3 cellular contexts compared by ENCODE assay signal in the genomic region with DNA sequence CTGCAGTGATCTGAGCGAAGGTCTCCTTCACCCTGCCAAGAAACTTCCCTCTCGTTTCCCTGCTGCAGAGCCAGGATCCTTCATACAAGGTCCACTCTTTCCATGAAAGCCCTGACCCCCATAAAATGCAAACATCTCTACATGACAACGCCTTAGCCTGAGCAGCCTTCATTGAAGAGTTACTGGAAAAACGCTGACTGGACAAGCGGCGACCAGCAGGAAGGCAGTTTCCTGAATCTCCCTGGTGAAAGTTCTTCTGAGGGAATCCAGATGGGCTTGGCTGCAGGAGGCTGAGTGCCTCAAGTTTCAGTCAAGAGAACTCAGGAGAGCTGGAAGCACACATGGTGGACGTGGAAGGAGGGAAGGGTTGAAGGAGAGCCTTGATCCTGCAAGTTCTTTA.
TF ChIP-seq lines count a peak whose summit lies in the region.

No MANE protein-coding gene starts in this region.

TF ChIP-seq in A549, 52 proteins besides CTCF, POLR2A, EP300 and RAD21:
- TF ChIP-seq CBX2 (IDR thresholded peaks at IDR 0.05; ENCODE audit: borderline replicate concordance, low read depth) (no peak), MAFK (IDR thresholded peaks at IDR 0.05; ENCODE audit: partially characterized antibody) (peak; percentile 48)

TF ChIP-seq in IMR-90, 13 proteins besides CTCF, POLR2A, EP300 and RAD21:
- TF ChIP-seq CEBPB (IDR thresholded peaks at IDR 0.05; ENCODE audit: low read depth, low read length): no peak
- TF ChIP-seq MAFK (IDR thresholded peaks at IDR 0.05; ENCODE audit: low read depth, low read length): peak; percentile 30; the same call in 1 of the 2 replicates
- TF ChIP-seq SMC3 (IDR thresholded peaks at IDR 0.05; ENCODE audit: low read depth, low read length): no peak
- no peak for TF ChIP-seq RCOR1 (IDR thresholded peaks at IDR 0.05; ENCODE audit: insufficient replicate concordance, low read length)

TF ChIP-seq in K562, 482 proteins besides CTCF, POLR2A, EP300 and RAD21:
- TF ChIP-seq, protein P1, sequence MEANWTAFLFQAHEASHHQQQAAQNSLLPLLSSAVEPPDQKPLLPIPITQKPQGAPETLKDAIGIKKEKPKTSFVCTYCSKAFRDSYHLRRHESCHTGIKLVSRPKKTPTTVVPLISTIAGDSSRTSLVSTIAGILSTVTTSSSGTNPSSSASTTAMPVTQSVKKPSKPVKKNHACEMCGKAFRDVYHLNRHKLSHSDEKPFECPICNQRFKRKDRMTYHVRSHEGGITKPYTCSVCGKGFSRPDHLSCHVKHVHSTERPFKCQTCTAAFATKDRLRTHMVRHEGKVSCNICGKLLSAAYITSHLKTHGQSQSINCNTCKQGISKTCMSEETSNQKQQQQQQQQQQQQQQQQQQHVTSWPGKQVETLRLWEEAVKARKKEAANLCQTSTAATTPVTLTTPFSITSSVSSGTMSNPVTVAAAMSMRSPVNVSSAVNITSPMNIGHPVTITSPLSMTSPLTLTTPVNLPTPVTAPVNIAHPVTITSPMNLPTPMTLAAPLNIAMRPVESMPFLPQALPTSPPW (CRISPR knock-in tag; IDR thresholded peaks at IDR 0.05): no peak
- TF ChIP-seq C11orf30 (IDR thresholded peaks at IDR 0.05; ENCODE audit: low read depth) (peak; percentile 26), ZNF316 (IDR thresholded peaks at IDR 0.05) (peak; percentile 46)
